ENCODE assay signal across 21 cellular contexts in the genomic region with DNA sequence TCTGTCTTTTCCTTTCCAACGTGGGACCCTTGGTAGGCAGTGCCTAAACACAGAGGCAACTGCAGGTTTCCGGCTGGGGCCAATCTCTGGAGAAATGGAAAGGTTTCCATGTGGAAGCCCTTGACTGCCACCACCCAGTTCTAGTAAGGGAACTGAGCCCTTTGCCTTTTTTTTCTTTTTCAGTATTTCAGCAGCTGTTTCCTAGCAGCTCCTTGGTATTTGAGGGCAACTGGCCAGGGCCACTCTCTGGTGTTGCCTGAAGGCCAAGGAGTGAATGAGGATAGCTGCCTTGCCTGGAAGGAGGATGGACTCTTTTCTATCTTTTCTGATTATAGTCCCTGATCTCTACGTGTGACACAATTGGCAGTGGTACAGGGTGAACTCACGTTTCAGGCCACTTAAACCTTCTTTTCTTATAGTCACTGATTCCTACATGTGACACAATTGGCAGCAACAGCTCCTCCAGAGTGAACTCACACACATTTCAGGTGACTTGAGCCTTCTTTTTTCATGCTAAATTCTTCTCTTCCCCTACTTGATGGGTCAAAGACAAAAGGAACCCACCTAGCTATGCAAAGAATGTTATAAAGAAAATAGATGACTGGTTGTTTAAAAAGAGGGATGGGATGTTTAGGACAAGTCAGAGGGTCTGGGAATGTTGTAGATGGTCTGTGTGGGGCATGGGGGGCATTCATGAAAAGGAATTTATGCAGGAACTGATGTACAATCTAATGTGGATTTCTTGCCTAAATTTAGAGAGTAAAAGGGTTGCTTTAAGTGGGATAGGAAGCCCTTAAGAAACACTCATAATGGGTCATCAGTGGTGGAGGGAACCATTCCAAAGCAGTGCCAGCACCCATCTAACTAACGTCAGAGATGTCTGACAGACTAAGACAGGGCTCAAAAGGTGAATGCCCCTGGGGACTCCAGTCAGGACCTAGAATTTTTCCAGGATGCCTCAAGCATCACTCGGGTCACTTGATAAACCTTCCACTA.
DNase-seq lines count a peak whose midpoint lies in the region; ATAC-seq and TF ChIP-seq lines count a peak whose summit lies in the region.
"Had no signal": no experiment of that assay in that cellular context is flagged by ENCODE, and none has a peak within 500 bp of the region (broad histone marks: within the 10 kb centered on the region; RNA-seq: fewer than 3 reads in every experiment).

No MANE protein-coding gene starts in this region.

- no peaks in the 10 kb centered on the region for H3K9me3 Mint-ChIP-seq in type B pancreatic cell
- H3K9me3 Mint-ChIP-seq: activated T-helper 2 cell treated with anti-CD3 and anti-CD28 coated beads, Interferon-gamma antibody, Interleukin-2, Interleukin-4, amounts not matched to agents 10 μg/mL and 5 μg/mL and 100 μg/mL, durations not matched to agents 14 hours and 24 hours and 36 hours; CD4-positive, CD25-positive, alpha-beta regulatory T cell; T-cell had no signal

- TF ChIP-seq CTCF in choroid plexus epithelial cell (conservative IDR thresholded peaks at IDR 0.05; ENCODE audit: low read depth, low read length) (no peak), type B pancreatic cell (conservative IDR thresholded peaks at IDR 0.05) (no peak)

- H3K36me3 Mint-ChIP-seq in type B pancreatic cell: no peaks in the 10 kb centered on the region
- H3K36me3 Mint-ChIP-seq: CD4-positive, CD25-positive, alpha-beta regulatory T cell; T-cell had no signal

- H3K36me3 ChIP-seq in iPS-20b (ENCODE audit: insufficient read depth, low read depth, low read length): no peaks in the 10 kb centered on the region
- H3K36me3 ChIP-seq in aorta (ENCODE audit: control insufficient read depth in 1 of 2, insufficient read depth in 2 of 2, low read length in 1 of 2): no peaks in the 10 kb centered on the region
- H3K36me3 ChIP-seq: adrenal gland, HAP-1, ovary, upper lobe of right lung had no signal

- H3K4me1 ChIP-seq in iPS-20b (ENCODE audit: insufficient read depth, low read length) (peaks cover 12% of the 10 kb centered on the region; the same call in 1 of the 2 replicates), aorta (ENCODE audit: control insufficient read depth in 1 of 2, insufficient read depth in 2 of 2, low read length in 2 of 2) (no peaks in the 10 kb centered on the region)
- H3K4me1 ChIP-seq: adrenal gland, HAP-1, upper lobe of right lung had no signal

- ATAC-seq in left ventricle myocardium superior (no peak), aorta (ENCODE audit: low FRiP score) (peak; percentile 44)
- ATAC-seq: T-cell, upper lobe of right lung had no signal

- H3K4me3 Mint-ChIP-seq in type B pancreatic cell: no peak overlapping the region
- H3K4me3 Mint-ChIP-seq: CD4-positive, CD25-positive, alpha-beta regulatory T cell; T-cell had no signal

- no peaks in the 10 kb centered on the region for H3K4me1 Mint-ChIP-seq in type B pancreatic cell (ENCODE audit: unreplicated experiment)
- H3K4me1 Mint-ChIP-seq: CD4-positive, CD25-positive, alpha-beta regulatory T cell; T-cell had no signal

- H3K4me3 ChIP-seq in choroid plexus epithelial cell (ENCODE audit: low read depth, low read length): no peak overlapping the region
- peak overlapping the region; percentile 16; the same call in 1 of the 2 replicates for H3K4me3 ChIP-seq in iPS-20b (ENCODE audit: low read length)
- H3K4me3 ChIP-seq in aorta (ENCODE audit: low read length in 2 of 2): no peak overlapping the region
- H3K4me3 ChIP-seq: adrenal gland, HAP-1, ovary, skin epidermis, upper lobe of right lung had no signal

- intact Hi-C loops in left ventricle myocardium superior (cut with micrococcal nuclease) (no loop called here), cardiac septum (cut with DNase I) (no loop called here), aorta (cut with DNase I) (no loop called here)

- no peaks in the 10 kb centered on the region for H3K9me3 ChIP-seq in iPS-20b (ENCODE audit: insufficient read depth, low read depth, low read length)
- H3K9me3 ChIP-seq in aorta (ENCODE audit: control insufficient read depth, low read length): no peaks in the 10 kb centered on the region
- H3K9me3 ChIP-seq: adrenal gland, HAP-1, ovary, upper lobe of right lung had no signal

- no peaks in the 10 kb centered on the region for H3K27me3 Mint-ChIP-seq in type B pancreatic cell
- H3K27me3 Mint-ChIP-seq: CD4-positive, CD25-positive, alpha-beta regulatory T cell; T-cell had no signal

- 35 to 40% methylated on average over 6 of the region's 6 CpGs for WGBS in aorta, 2 donors

- H3K27me3 ChIP-seq in iPS-20b (ENCODE audit: insufficient read depth, low read length): no peaks in the 10 kb centered on the region
- no peaks in the 10 kb centered on the region for H3K27me3 ChIP-seq in aorta (ENCODE audit: control insufficient read depth in 1 of 2, insufficient read depth in 2 of 2, low read length in 1 of 2)
- H3K27me3 ChIP-seq: adrenal gland, ovary, upper lobe of right lung had no signal

- H3K9ac ChIP-seq in iPS-20b (ENCODE audit: low read depth, low read length): peak overlapping the region; percentile 68; the same call in 1 of the 2 replicates

- H3K27ac Mint-ChIP-seq in type B pancreatic cell: no peak overlapping the region
- H3K27ac Mint-ChIP-seq: activated T-helper 2 cell treated with anti-CD3 and anti-CD28 coated beads, Interferon-gamma antibody, Interleukin-2, Interleukin-4, amounts not matched to agents 10 μg/mL and 5 μg/mL and 100 μg/mL, durations not matched to agents 14 hours and 24 hours and 36 hours; CD4-positive, CD25-positive, alpha-beta regulatory T cell; T-cell had no signal

- H3K27ac ChIP-seq in iPS-20b (ENCODE audit: low read length) (peak overlapping the region; percentile 73), aorta (ENCODE audit: low read depth in 1 of 2, low read length in 2 of 2) (no peak overlapping the region)
- H3K27ac ChIP-seq: adrenal gland, ovary, skin epidermis, upper lobe of right lung had no signal

- peak; percentile 28 for DNase-seq in left ventricle myocardium superior
- DNase-seq in cardiac septum (ENCODE audit: low spot score): no peak
- peak; percentile 6 for DNase-seq in choroid plexus epithelial cell (ENCODE audit: low read depth)
- DNase-seq in aorta: peak in 1 of 2 donors; percentile 63
- no peak for DNase-seq in cortex of kidney (lab: John Stamatoyannopoulos, UW)
- DNase-seq in type B pancreatic cell (ENCODE audit: extremely low spot score, unreplicated experiment): no peak
- no peak for DNase-seq in NCI-H1694 treated with DMSO at 0.1 percent for 48 hours (lab: John Stamatoyannopoulos, UW)
- DNase-seq: activated CD4-positive, CD25-positive, alpha-beta regulatory T cell; CD4-positive, CD25-positive, alpha-beta regulatory T cell; glutamatergic neuron; Kasumi-1; NCI-H1417 treated with DMSO at 0.1 percent for 48 hours; NCI-H2227 treated with DMSO at 0.1 percent for 48 hours; ovary; T-cell; upper lobe of right lung had no signal

Comparison
In these comparisons a context has a peak if more than half of its experiments do, and no peak if none do; other contexts are left out.
1. DNase-seq: peak in left ventricle myocardium superior (single experiment) and choroid plexus epithelial cell (single experiment); none in cardiac septum (single experiment), cortex of kidney (single experiment), type B pancreatic cell (single experiment) and NCI-H1694 treated with DMSO at 0.1 percent for 48 hours (single experiment).